Comparison of ENCODE assay signal across 19 cellular contexts in the genomic region with DNA sequence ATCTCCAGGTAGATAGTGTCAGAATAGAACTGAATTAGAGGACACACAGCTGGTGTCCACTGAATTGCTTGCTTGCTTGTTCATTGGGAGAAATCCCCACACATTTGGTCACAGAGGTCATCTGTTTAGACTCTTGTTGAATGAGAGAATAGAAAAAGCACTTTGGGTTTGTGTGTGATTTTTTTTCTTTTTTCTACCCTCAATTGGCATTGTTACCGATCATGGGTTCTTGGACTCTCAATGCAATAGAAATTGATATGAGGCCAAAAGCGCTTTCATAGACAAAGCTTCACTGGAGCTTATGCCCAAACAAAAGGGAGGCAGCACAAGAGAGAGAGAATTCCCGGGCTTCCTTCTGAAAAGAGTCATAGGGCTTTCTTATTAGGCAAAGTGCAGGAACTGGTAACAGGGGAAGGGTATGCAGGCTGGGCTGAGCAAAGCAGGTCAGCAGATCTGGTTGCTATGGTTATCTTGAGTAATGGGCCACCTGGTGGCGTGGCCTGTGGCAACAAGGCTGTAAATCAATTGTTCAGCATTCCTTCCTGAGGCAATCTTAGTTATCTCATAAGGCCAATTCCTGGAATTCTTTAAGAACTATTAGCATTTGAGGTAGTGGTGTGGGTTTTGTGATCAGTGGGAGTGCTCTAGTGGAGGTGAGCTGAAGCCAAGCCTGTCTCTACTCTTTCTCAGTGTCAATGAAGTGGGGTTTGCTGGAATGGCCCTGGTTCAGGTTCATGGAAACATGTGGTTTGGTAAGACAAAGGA. TPM values are rescaled to one million over a fixed set of nuclear protein-coding genes. Genes with fewer than 3 reads are reported as not detected.
DNase-seq lines count a peak whose midpoint lies in the region; ATAC-seq and TF ChIP-seq lines count a peak whose summit lies in the region.
"Had no signal": no experiment of that assay in that cellular context is flagged by ENCODE, and none has a peak within 500 bp of the region (broad histone marks: within the 10 kb centered on the region; RNA-seq: fewer than 3 reads in every experiment).

No MANE protein-coding gene starts in this region.

- peaks cover 62% of the 10 kb centered on the region for H3K4me1 Mint-ChIP-seq in activated T-helper 1 cell treated with anti-CD3 and anti-CD28 coated beads, Interleukin-12 subunit alpha, Interleukin-12 subunit beta, Interleukin-2, Interleukin-4 antibody, amounts not matched to agents 30 ng/mL and 10 ng/mL and 1 ng/mL, durations not matched to agents 14 hours and 24 hours and 36 hours (ENCODE audit: low read depth)
- peaks cover 37 to 44% of the 10 kb centered on the region in 2 donors for H3K4me1 Mint-ChIP-seq in natural killer cell treated with Interleukin-12 subunit alpha and Interleukin-12 subunit beta and Interleukin-15 and Interleukin-18, amount 100 ng/mL, for 72 hours (ENCODE audit: low read depth in 2 of 2)

- peaks cover 23% of the 10 kb centered on the region for H3K9me3 Mint-ChIP-seq in activated T-helper 1 cell treated with anti-CD3 and anti-CD28 coated beads, Interleukin-12 subunit alpha, Interleukin-12 subunit beta, Interleukin-2, Interleukin-4 antibody, amounts not matched to agents 30 ng/mL and 10 ng/mL and 1 ng/mL, durations not matched to agents 14 hours and 24 hours and 36 hours
- peaks cover 2% of the 10 kb centered on the region for H3K9me3 Mint-ChIP-seq in natural killer cell treated with Interleukin-12 subunit alpha and Interleukin-12 subunit beta and Interleukin-15 and Interleukin-18, amount 100 ng/mL, for 72 hours

- no peak overlapping the region for H3K4me3 Mint-ChIP-seq in activated T-helper 1 cell treated with anti-CD3 and anti-CD28 coated beads, Interleukin-12 subunit alpha, Interleukin-12 subunit beta, Interleukin-2, Interleukin-4 antibody, amounts not matched to agents 30 ng/mL and 10 ng/mL and 1 ng/mL, durations not matched to agents 14 hours and 24 hours and 36 hours
- H3K4me3 Mint-ChIP-seq in natural killer cell treated with Interleukin-12 subunit alpha and Interleukin-12 subunit beta and Interleukin-15 and Interleukin-18, amount 100 ng/mL, for 72 hours: peak overlapping the region; percentile 30
- H3K4me3 Mint-ChIP-seq: activated CD4-positive, alpha-beta T cell treated with anti-CD3 and anti-CD28 coated beads for 36 hours; T-helper 17 cell had no signal

- no peaks in the 10 kb centered on the region for H3K27me3 Mint-ChIP-seq in activated T-helper 1 cell treated with anti-CD3 and anti-CD28 coated beads, Interleukin-12 subunit alpha, Interleukin-12 subunit beta, Interleukin-2, Interleukin-4 antibody, amounts not matched to agents 30 ng/mL and 10 ng/mL and 1 ng/mL, durations not matched to agents 14 hours and 24 hours and 36 hours (ENCODE audit: insufficient read depth)
- peaks cover 0 to 29% of the 10 kb centered on the region in 2 donors for H3K27me3 Mint-ChIP-seq in natural killer cell treated with Interleukin-12 subunit alpha and Interleukin-12 subunit beta and Interleukin-15 and Interleukin-18, amount 100 ng/mL, for 72 hours
- H3K27me3 Mint-ChIP-seq: activated CD4-positive, alpha-beta T cell treated with anti-CD3 and anti-CD28 coated beads for 36 hours; T-helper 17 cell had no signal

- no peaks in the 10 kb centered on the region for H3K4me1 ChIP-seq in BE2C
- H3K4me1 ChIP-seq: ascending aorta, pancreas had no signal

- intact Hi-C loops in activated T-helper 1 cell treated with anti-CD3 and anti-CD28 coated beads, Interleukin-12 subunit alpha, Interleukin-12 subunit beta, Interleukin-2, Interleukin-4 antibody, amounts not matched to agents 30 ng/mL and 10 ng/mL and 1 ng/mL, durations not matched to agents 14 hours and 24 hours and 36 hours (cut with micrococcal nuclease): no loop called here

- peaks cover 28% of the 10 kb centered on the region for H3K36me3 Mint-ChIP-seq in activated T-helper 1 cell treated with anti-CD3 and anti-CD28 coated beads, Interleukin-12 subunit alpha, Interleukin-12 subunit beta, Interleukin-2, Interleukin-4 antibody, amounts not matched to agents 30 ng/mL and 10 ng/mL and 1 ng/mL, durations not matched to agents 14 hours and 24 hours and 36 hours (ENCODE audit: low read depth)
- H3K36me3 Mint-ChIP-seq in natural killer cell treated with Interleukin-12 subunit alpha and Interleukin-12 subunit beta and Interleukin-15 and Interleukin-18, amount 100 ng/mL, for 72 hours: peaks cover 27% of the 10 kb centered on the region

- peak overlapping the region; percentile 55 for H3K27ac Mint-ChIP-seq in activated T-helper 1 cell treated with anti-CD3 and anti-CD28 coated beads, Interleukin-12 subunit alpha, Interleukin-12 subunit beta, Interleukin-2, Interleukin-4 antibody, amounts not matched to agents 30 ng/mL and 10 ng/mL and 1 ng/mL, durations not matched to agents 14 hours and 24 hours and 36 hours
- peak overlapping the region in 1 of 2 donors; percentile 75 for H3K27ac Mint-ChIP-seq in natural killer cell treated with Interleukin-12 subunit alpha and Interleukin-12 subunit beta and Interleukin-15 and Interleukin-18, amount 100 ng/mL, for 72 hours
- H3K27ac Mint-ChIP-seq: activated CD4-positive, alpha-beta T cell treated with anti-CD3 and anti-CD28 coated beads for 36 hours; T-helper 17 cell had no signal

- in situ Hi-C loops in Caki2 (cut with HindIII; ENCODE audit: low pct_unique_long_range_greater_than_20kb, low sequenced_read_pairs): no loop called here

- ATAC-seq in natural killer cell treated with Interleukin-12 subunit alpha and Interleukin-12 subunit beta and Interleukin-15 and Interleukin-18, amount 100 ng/mL, for 72 hours: no peak
- no peak for ATAC-seq in HG02981 (IDR thresholded peaks at IDR 0.05; ENCODE audit: unreplicated experiment)
- no peak for ATAC-seq in GM21515 (IDR thresholded peaks at IDR 0.05; ENCODE audit: unreplicated experiment)
- ATAC-seq in GM21576 (IDR thresholded peaks at IDR 0.05; ENCODE audit: unreplicated experiment): no peak
- ATAC-seq: activated CD4-positive, alpha-beta T cell treated with anti-CD3 and anti-CD28 coated beads for 36 hours; lower lobe of right lung; pancreas; T-helper 17 cell had no signal

- no peak for TF ChIP-seq CTCF in BE2C (IDR thresholded peaks at IDR 0.05; ENCODE audit: low read depth, low read length)

- DNase-seq in Caki2 (ENCODE audit: low read depth): peak; percentile 18
- DNase-seq in activated T-helper 1 cell treated with anti-CD3 and anti-CD28 coated beads, Interleukin-12 subunit alpha, Interleukin-12 subunit beta, Interleukin-2, Interleukin-4 antibody, amounts not matched to agents 30 ng/mL and 10 ng/mL and 1 ng/mL, durations not matched to agents 14 hours and 24 hours and 36 hours (ENCODE audit: low spot score): no peak
- peak; percentile 24 for DNase-seq in glomerular visceral epithelial cell (ENCODE audit: extremely low spot score)
- DNase-seq in natural killer cell treated with Interleukin-12 subunit alpha and Interleukin-12 subunit beta and Interleukin-15 and Interleukin-18, amount 100 ng/mL, for 72 hours (ENCODE audit: low spot score): no peak
- no peak for DNase-seq in BE2C
- DNase-seq: activated CD4-positive, alpha-beta T cell treated with anti-CD3 and anti-CD28 coated beads for 36 hours; activated T-cell treated with anti-CD3 and anti-CD28 coated beads, Interleukin-2, amount 50 U/mL, for 48 hours; IMR-90; lower lobe of right lung; NCI-H1417; NCI-H526 treated with DMSO at 0.1 percent for 48 hours; T-helper 17 cell; tibial artery had no signal

- no peak overlapping the region for H3K4me3 ChIP-seq in BE2C (ENCODE audit: low read depth, low read length)
- H3K4me3 ChIP-seq: ascending aorta, lower lobe of right lung, pancreas, tibial artery had no signal

- no peaks in the 10 kb centered on the region for H3K9me3 ChIP-seq in BE2C
- H3K9me3 ChIP-seq: lower lobe of right lung, pancreas had no signal

- no peaks in the 10 kb centered on the region for H3K27me3 ChIP-seq in BE2C
- H3K27me3 ChIP-seq: ascending aorta, tibial artery had no signal

- no peaks in the 10 kb centered on the region for H3K36me3 ChIP-seq in BE2C
- H3K36me3 ChIP-seq: ascending aorta, lower lobe of right lung, pancreas, tibial artery had no signal

RNA-seq across cellular contexts. Expression of a gene that starts 5.3 kb away (rescaled TPM):
- total RNA-seq in Caki2 (2014; rRNA removed; shearing (Covaris generic); ENCODE audit: low replicate concordance): not detected in 2 replicates
- total RNA-seq in activated T-helper 1 cell treated with anti-CD3 and anti-CD28 coated beads, Interleukin-12 subunit alpha, Interleukin-12 subunit beta, Interleukin-2, Interleukin-4 antibody, amounts not matched to agents 30 ng/mL and 10 ng/mL and 1 ng/mL, durations not matched to agents 14 hours and 24 hours and 36 hours: 0.08 and 0.49 TPM in 2 replicates
- 1 to 10 TPM in 1 of 2 donors, under 1 TPM in 1; 0.33 to 1.9 TPM for total RNA-seq in natural killer cell treated with Interleukin-12 subunit alpha and Interleukin-12 subunit beta and Interleukin-15 and Interleukin-18, amount 100 ng/mL, for 72 hours
- polyA plus RNA-seq in BE2C (2012; ENCODE audit: insufficient read depth, insufficient read length, low read depth): not detected
- total RNA-seq: ascending aorta, IMR-90, T-helper 17 cell had no signal
- polyA plus RNA-seq: AG04450, IMR-90 had no signal

RNA-seq across cellular contexts. Expression of a gene that starts 29.9 kb away (rescaled TPM):
- total RNA-seq in Caki2 (2014; rRNA removed; shearing (Covaris generic); ENCODE audit: low replicate concordance): not detected in 2 replicates
- total RNA-seq in activated T-helper 1 cell treated with anti-CD3 and anti-CD28 coated beads, Interleukin-12 subunit alpha, Interleukin-12 subunit beta, Interleukin-2, Interleukin-4 antibody, amounts not matched to agents 30 ng/mL and 10 ng/mL and 1 ng/mL, durations not matched to agents 14 hours and 24 hours and 36 hours: 0.66 and 1.2 TPM in 2 replicates
- 1 to 10 TPM in 1 of 2 donors, under 1 TPM in 1; 0.64 to 1.5 TPM for total RNA-seq in natural killer cell treated with Interleukin-12 subunit alpha and Interleukin-12 subunit beta and Interleukin-15 and Interleukin-18, amount 100 ng/mL, for 72 hours
- not detected for polyA plus RNA-seq in BE2C (2012; ENCODE audit: insufficient read depth, insufficient read length, low read depth)
- total RNA-seq: IMR-90 had no signal
- polyA plus RNA-seq: AG04450, IMR-90 had no signal

Comparison
In these comparisons a context has a peak if more than half of its experiments do, and no peak if none do; other contexts are left out.
1. DNase-seq: peak in Caki2 (single experiment) and glomerular visceral epithelial cell (single experiment); none in activated T-helper 1 cell treated with anti-CD3 and anti-CD28 coated beads, Interleukin-12 subunit alpha, Interleukin-12 subunit beta, Interleukin-2, Interleukin-4 antibody, amounts not matched to agents 30 ng/mL and 10 ng/mL and 1 ng/mL, durations not matched to agents 14 hours and 24 hours and 36 hours (single experiment), natural killer cell treated with Interleukin-12 subunit alpha and Interleukin-12 subunit beta and Interleukin-15 and Interleukin-18, amount 100 ng/mL, for 72 hours (single experiment) and BE2C (single experiment).